ENCODE assay signal across 15 cellular contexts in the genomic region with DNA sequence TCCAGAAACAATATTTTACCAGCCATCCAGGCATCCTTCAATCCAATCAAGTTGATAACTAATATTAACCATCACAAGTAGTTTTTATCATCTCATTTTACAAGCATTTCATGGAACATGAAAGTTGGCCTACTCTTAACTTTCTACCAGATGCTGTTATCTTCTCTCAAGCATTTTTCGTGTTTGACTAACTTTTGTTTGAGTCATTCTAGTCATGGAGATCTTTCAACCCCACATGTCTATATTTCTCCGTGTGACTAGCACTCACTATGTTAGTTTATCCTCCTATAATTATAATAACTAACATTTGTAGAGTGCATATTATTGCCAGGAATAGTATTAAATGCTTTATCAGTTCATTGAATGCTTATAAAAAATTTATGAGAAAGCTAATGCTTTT.
DNase-seq lines count a peak whose midpoint lies in the region; TF ChIP-seq lines count a peak whose summit lies in the region.
"Had no signal": no experiment of that assay in that cellular context is flagged by ENCODE, and none has a peak within 500 bp of the region (broad histone marks: within the 10 kb centered on the region; RNA-seq: fewer than 3 reads in every experiment).

No MANE protein-coding gene starts in this region.

- no peaks in the 10 kb centered on the region for H3K9me3 ChIP-seq in Caco-2

- no peaks in the 10 kb centered on the region for H3K4me1 Mint-ChIP-seq in Caco-2 (ENCODE audit: low read depth, unreplicated experiment)
- H3K4me1 Mint-ChIP-seq in activated CD4-positive, alpha-beta T cell treated with anti-CD3 and anti-CD28 coated beads, Interleukin-2, amount 10 ng/mL, durations not matched to agents 24 days and 14 days: no peaks in the 10 kb centered on the region
- H3K4me1 Mint-ChIP-seq: CD8-positive, alpha-beta memory T cell had no signal

- BruUV-seq in Caco-2 (replicated peaks; lab: Mats Ljungman, UMichigan): no TSS peak

- H3K36me3 ChIP-seq in Caco-2 (ENCODE audit: control insufficient read depth, insufficient read depth, low read length): no peaks in the 10 kb centered on the region

- intact Hi-C loops in Caco-2 (cut with micrococcal nuclease; ENCODE audit: unreplicated experiment): no loop called here
- intact Hi-C loops in activated CD4-positive, alpha-beta T cell treated with anti-CD3 and anti-CD28 coated beads, Interleukin-2, amount 10 ng/mL, durations not matched to agents 24 days and 14 days (cut with micrococcal nuclease): no loop called here

- TF ChIP-seq CTCF in LNCaP clone FGC (IDR thresholded peaks at IDR 0.05; ENCODE audit: control insufficient read depth, extremely low read depth, insufficient read depth) (no peak), choroid plexus epithelial cell (conservative IDR thresholded peaks at IDR 0.05; ENCODE audit: low read depth, low read length) (no peak), Caco-2 (IDR thresholded peaks at IDR 0.05; ENCODE audit: insufficient read depth in 1 of 2, low read depth in 1 of 2, low read length in 1 of 2, severe bottlenecking in 1 of 2, unreplicated experiment in 1 of 2) (no peak)

- H3K4me3 ChIP-seq in LNCaP clone FGC (ENCODE audit: low read depth, low read length): no peak overlapping the region
- no peak overlapping the region for H3K4me3 ChIP-seq in choroid plexus epithelial cell (ENCODE audit: low read depth, low read length)
- H3K4me3 ChIP-seq in Caco-2 (ENCODE audit: low read depth, low read length): no peak overlapping the region

- DNase-seq in EH (ENCODE audit: low read depth) (peak; percentile 42), LNCaP clone FGC (ENCODE audit: low read depth) (peak; percentile 88), choroid plexus epithelial cell (ENCODE audit: low read depth) (peak; percentile 61), stromal cell of bone marrow (ENCODE audit: low read depth) (peak; percentile 16), Caco-2 (no peak)
- DNase-seq in stimulated activated CD4-positive, alpha-beta T cell treated with anti-CD3 and anti-CD28 coated beads, Interleukin-2, amount 100 ng/mL, for 48 hours: no peak
- no peak for DNase-seq in activated CD4-positive, alpha-beta T cell treated with anti-CD3 and anti-CD28 coated beads, Interleukin-2, amount 10 ng/mL, durations not matched to agents 24 days and 14 days
- DNase-seq: CD8-positive, alpha-beta memory T cell; DMS79 treated with DMSO at 0.1 percent for 48 hours; H7; NCI-H187 treated with DMSO at 0.1 percent for 48 hours; NK-92 treated with Interleukin-12 subunit alpha and Interleukin-12 subunit beta, amount 100 ng/mL, for 24 hours; OCI-M1; RPMI8226; SIG-M5 had no signal

- no peaks in the 10 kb centered on the region for H3K27me3 ChIP-seq in Caco-2 (replicated peaks; ENCODE audit: control insufficient read depth, insufficient read depth, low read length)

- H3K4me3 Mint-ChIP-seq in Caco-2 (ENCODE audit: unreplicated experiment): no peak overlapping the region
- H3K4me3 Mint-ChIP-seq in activated CD4-positive, alpha-beta T cell treated with anti-CD3 and anti-CD28 coated beads, Interleukin-2, amount 10 ng/mL, durations not matched to agents 24 days and 14 days: no peak overlapping the region
- H3K4me3 Mint-ChIP-seq: CD8-positive, alpha-beta memory T cell had no signal

- no peaks in the 10 kb centered on the region for H3K4me1 ChIP-seq in Caco-2

- peaks cover 19% of the 10 kb centered on the region for H3K9me3 Mint-ChIP-seq in Caco-2 (ENCODE audit: unreplicated experiment)
- no peaks in the 10 kb centered on the region for H3K9me3 Mint-ChIP-seq in activated CD4-positive, alpha-beta T cell treated with anti-CD3 and anti-CD28 coated beads, Interleukin-2, amount 10 ng/mL, durations not matched to agents 24 days and 14 days

- no peaks in the 10 kb centered on the region for H3K27me3 Mint-ChIP-seq in Caco-2 (ENCODE audit: insufficient read depth, unreplicated experiment)
- no peaks in the 10 kb centered on the region for H3K27me3 Mint-ChIP-seq in activated CD4-positive, alpha-beta T cell treated with anti-CD3 and anti-CD28 coated beads, Interleukin-2, amount 10 ng/mL, durations not matched to agents 24 days and 14 days
- H3K27me3 Mint-ChIP-seq: CD8-positive, alpha-beta memory T cell had no signal

- H3K36me3 Mint-ChIP-seq in Caco-2 (ENCODE audit: insufficient read depth, unreplicated experiment): no peaks in the 10 kb centered on the region
- H3K36me3 Mint-ChIP-seq in activated CD4-positive, alpha-beta T cell treated with anti-CD3 and anti-CD28 coated beads, Interleukin-2, amount 10 ng/mL, durations not matched to agents 24 days and 14 days (ENCODE audit: low read depth): no peaks in the 10 kb centered on the region
- H3K36me3 Mint-ChIP-seq: CD8-positive, alpha-beta memory T cell had no signal

- POLR2A ChIA-PET in Caco-2 (lab: Charles Lee): no interaction called here

- H3K27ac Mint-ChIP-seq in Caco-2 (ENCODE audit: unreplicated experiment): no peak overlapping the region
- no peak overlapping the region for H3K27ac Mint-ChIP-seq in activated CD4-positive, alpha-beta T cell treated with anti-CD3 and anti-CD28 coated beads, Interleukin-2, amount 10 ng/mL, durations not matched to agents 24 days and 14 days

- CTCF ChIA-PET in Caco-2 (lab: Charles Lee): no interaction called here

Comparison
In these comparisons a context has a peak if more than half of its experiments do, and no peak if none do; other contexts are left out.
1. DNase-seq: peak in EH (single experiment), LNCaP clone FGC (single experiment), choroid plexus epithelial cell (single experiment) and stromal cell of bone marrow (single experiment); none in Caco-2 (0 of 2), stimulated activated CD4-positive, alpha-beta T cell treated with anti-CD3 and anti-CD28 coated beads, Interleukin-2, amount 100 ng/mL, for 48 hours (0 of 2) and activated CD4-positive, alpha-beta T cell treated with anti-CD3 and anti-CD28 coated beads, Interleukin-2, amount 10 ng/mL, durations not matched to agents 24 days and 14 days (single experiment).